In genomic region chr15:52144656-52145055, GRCh38 we compare ENCODE assay signal across 16 cellular contexts. TPM values are rescaled to one million over a fixed set of nuclear protein-coding genes. Genes with fewer than 3 reads are reported as not detected.
DNase-seq lines count a peak whose midpoint lies in the region; ATAC-seq, FAIRE-seq and TF ChIP-seq lines count a peak whose summit lies in the region.
"Had no signal": no experiment of that assay in that cellular context is flagged by ENCODE, and none has a peak within 500 bp of the region (broad histone marks: within the 10 kb centered on the region; RNA-seq: fewer than 3 reads in every experiment).

No MANE protein-coding gene starts in this region.

- H3K4me3 ChIP-seq in SJSA1, result no peak overlapping the region
- no peak overlapping the region for H3K4me3 ChIP-seq in skeletal muscle cell (ENCODE audit: low read depth, low read length)
- H3K4me3 ChIP-seq: adrenal gland, suprapubic skin had no signal

- H3K36me3 ChIP-seq in SJSA1, result peaks cover 42% of the 10 kb centered on the region
- H3K36me3 ChIP-seq: adrenal gland had no signal

- ATAC-seq in HG03097 (IDR thresholded peaks at IDR 0.05; ENCODE audit: low FRiP score, unreplicated experiment) (no peak), GM21381 (IDR thresholded peaks at IDR 0.05; ENCODE audit: unreplicated experiment) (no peak)

- H3K27ac ChIP-seq in SJSA1, result peak overlapping the region; percentile 93
- peak overlapping the region; percentile 20 for H3K27ac ChIP-seq in epithelial cell of prostate
- H3K27ac ChIP-seq: suprapubic skin had no signal

- no peak for TF ChIP-seq POLR2A in H54 (IDR thresholded peaks at IDR 0.05; ENCODE audit: low read depth, low read length)

- no peaks in the 10 kb centered on the region for H3K9me3 ChIP-seq in SJSA1 (replicated peaks)
- H3K9me3 ChIP-seq: adrenal gland, suprapubic skin had no signal

- FAIRE-seq in H54 (lab: Jason Lieb, UNC), result no peak
- FAIRE-seq: small intestine had no signal

- peaks cover 27% of the 10 kb centered on the region for H3K4me1 ChIP-seq in SJSA1 (replicated peaks)
- H3K4me1 ChIP-seq: adrenal gland, Caco-2 had no signal

- DNase-seq in H54 (ENCODE audit: insufficient read length, low spot score) (peak; percentile 26), SJSA1 (ENCODE audit: low read depth in 1 of 2, low spot score in 2 of 2) (peak; percentile 57 to 77), epithelial cell of prostate (ENCODE audit: low read depth, low spot score) (no peak), skeletal muscle cell (ENCODE audit: low read depth) (peak; percentile 40), SHP77 (lab: John Stamatoyannopoulos, UW) (no peak)
- DNase-seq: activated CD4-positive, alpha-beta T cell treated with anti-CD3 and anti-CD28 coated beads for 1 hour; activated T-cell treated with anti-CD3 and anti-CD28 coated beads, Interleukin-2, amount 50 U/mL, for 24 hours; Caco-2; Karpas-422; left cardiac atrium; nephron progenitor cell; small intestine had no signal

- H3K27me3 ChIP-seq in SJSA1 (replicated peaks), result no peaks in the 10 kb centered on the region
- H3K27me3 ChIP-seq: adrenal gland, suprapubic skin had no signal

RNA-seq across cellular contexts. Expression of gene BCL2L10, which starts 32.1 kb away (rescaled TPM):
- not detected in 2 replicates for total RNA-seq in SJSA1 (2014; rRNA removed; shearing (Covaris generic))
- total RNA-seq: left cardiac atrium had no signal

RNA-seq across cellular contexts. Expression of gene GNB5, which starts 46.5 kb away (rescaled TPM):
- 53.7 and 58.9 TPM in 2 replicates for total RNA-seq in SJSA1 (2014; rRNA removed; shearing (Covaris generic))

Comparison
In these comparisons a context has a peak if more than half of its experiments do, and no peak if none do; other contexts are left out.
1. DNase-seq: peak in H54 (single experiment), SJSA1 (2 of 2) and skeletal muscle cell (single experiment); none in epithelial cell of prostate (single experiment) and SHP77 (0 of 2).